ENCODE assay signal across 8 cellular contexts in genomic region chr11:59171508-59172322, GRCh38. TPM values are rescaled to one million over a fixed set of nuclear protein-coding genes. Genes with fewer than 3 reads are reported as not detected.
DNase-seq lines count a peak whose midpoint lies in the region; ATAC-seq and TF ChIP-seq lines count a peak whose summit lies in the region.

Gene DTX4, plus strand, starts transcription at chr11:59172132. Its CDS starts 464 bp downstream, at chr11:59172596.

- peaks cover 14 to 34% (median 29%) of the 10 kb centered on the region in 10 experiments; a peak in 19 of 20 replicates for H3K4me1 ChIP-seq in BLaER1 treated with 17β-estradiol and CSF1 and Interleukin-3, amounts not matched to agents 10 nM and 100 nM

- TF ChIP-seq CTCF in dorsolateral prefrontal cortex (IDR thresholded peaks at IDR 0.05 in 54 of 56, conservative IDR thresholded peaks at IDR 0.05 in 2 of 56; ENCODE audit: low read depth in 1 of 56, partially characterized antibody in 56 of 56) (peak in 55 of 56 donors; percentile 61 to 99 (median 91)), lower leg skin (IDR thresholded peaks at IDR 0.05) (peak in 1 of 3 donors; percentile 67)

- H3K36me3 ChIP-seq in BLaER1 treated with 17β-estradiol and CSF1 and Interleukin-3, amounts not matched to agents 10 nM and 100 nM = peaks cover 0 to 12% (median 0%) of the 10 kb centered on the region in 11 experiments; a peak in 4 of 22 replicates

- H3K27me3 ChIP-seq in BLaER1 treated with 17β-estradiol and CSF1 and Interleukin-3, amounts not matched to agents 10 nM and 100 nM = peaks cover 21 to 35% (median 31%) of the 10 kb centered on the region in 11 experiments
- no peaks in the 10 kb centered on the region for H3K27me3 ChIP-seq in dorsolateral prefrontal cortex

- intact Hi-C loops in dorsolateral prefrontal cortex (cut with DNase I) = loop anchor here (1.0 kb wide), 2 partner anchors 37 to 113 kb away; no protein-coding TSS in a partner anchor
- intact Hi-C loops in lower leg skin (cut with DNase I; ENCODE audit: low total_unique reads) = loop anchor here (2.0 kb wide), 1 partner anchor 35 kb away; no protein-coding TSS in a partner anchor

- DNase-seq in GM19238 (ENCODE audit: insufficient read length, low spot score) (peak; percentile 79), NCI-H526 (lab: John Stamatoyannopoulos, UW) (peak; percentile 85 to 96), dorsolateral prefrontal cortex (peak; percentile 91 to 96 (median 94)), lower leg skin (ENCODE audit: low spot score in 2 of 2) (peak; percentile 91 to 98)
- peak; percentile 88 for DNase-seq in activated CD4-positive, alpha-beta T cell treated with anti-CD3 and anti-CD28 coated beads, Interleukin-2, amount 50 U/mL, for 4 hours
- peak; percentile 82 to 88 for DNase-seq in stimulated activated CD4-positive, alpha-beta T cell treated with anti-CD3 and anti-CD28 coated beads, Interleukin-4, amount 100 ng/mL, for 4 hours

- peaks cover 0 to 31% (median 8%) of the 10 kb centered on the region in 11 experiments; a peak in 7 of 22 replicates for H4K20me1 ChIP-seq in BLaER1 treated with 17β-estradiol and CSF1 and Interleukin-3, amounts not matched to agents 10 nM and 100 nM

- TF ChIP-seq POLR2A in lower leg skin (IDR thresholded peaks at IDR 0.05) = no peak

- peak; percentile 84 for ATAC-seq in HG03439 (IDR thresholded peaks at IDR 0.05; ENCODE audit: unreplicated experiment)

- no peaks in the 10 kb centered on the region for H3K9me3 ChIP-seq in BLaER1 treated with 17β-estradiol and CSF1 and Interleukin-3, amounts not matched to agents 10 nM and 100 nM (replicated peaks in 1 of 11)

- peak within 1 kb of the TSS; percentile 93 to 100 (median 99) for H3K4me2 ChIP-seq in BLaER1 treated with 17β-estradiol and CSF1 and Interleukin-3, amounts not matched to agents 10 nM and 100 nM

- WGBS in lower leg skin, 2 donors = 0% methylated on average over 43 to 54 of the region's 64 CpGs

- H3K4me3 ChIP-seq in BLaER1 treated with 17β-estradiol and CSF1 and Interleukin-3, amounts not matched to agents 10 nM and 100 nM = peak within 1 kb of the TSS; percentile 61 to 82 (median 74)
- H3K4me3 ChIP-seq in dorsolateral prefrontal cortex (peak within 1 kb of the TSS; percentile 56 to 92 (median 77)), lower leg skin (ENCODE audit: low read depth, poor library complexity, severe bottlenecking) (peak within 1 kb of the TSS; percentile 28)

- H3K27ac ChIP-seq in BLaER1 treated with 17β-estradiol and CSF1 and Interleukin-3, amounts not matched to agents 10 nM and 100 nM = peak within 1 kb of the TSS in 10 of 11 experiments; percentile 56 to 80 (median 75); a peak in 21 of 22 replicates
- H3K27ac ChIP-seq in dorsolateral prefrontal cortex = peak within 1 kb of the TSS; percentile 76 to 99 (median 95)

- peak within 1 kb of the TSS; percentile 69 to 82 (median 80) for H3K9ac ChIP-seq in BLaER1 treated with 17β-estradiol and CSF1 and Interleukin-3, amounts not matched to agents 10 nM and 100 nM

RNA-seq across cellular contexts. Expression of gene DTX4, which starts in this region (rescaled TPM):
- 10 to 100 TPM; 21.4 to 93.9 (median 32.3) TPM for total RNA-seq in dorsolateral prefrontal cortex
- total RNA-seq in lower leg skin = 1 to 10 TPM; 1.2 to 6.4 (median 3.4) TPM

Comparison
In these comparisons a context has a peak if more than half of its experiments do, and no peak if none do; other contexts are left out.
1. Peak in every context shown above with its lines: DNase-seq, ATAC-seq, H3K4me3 ChIP-seq and H3K27ac ChIP-seq.